Comparison of ENCODE assay signal across 8 cellular contexts in the genomic region with DNA sequence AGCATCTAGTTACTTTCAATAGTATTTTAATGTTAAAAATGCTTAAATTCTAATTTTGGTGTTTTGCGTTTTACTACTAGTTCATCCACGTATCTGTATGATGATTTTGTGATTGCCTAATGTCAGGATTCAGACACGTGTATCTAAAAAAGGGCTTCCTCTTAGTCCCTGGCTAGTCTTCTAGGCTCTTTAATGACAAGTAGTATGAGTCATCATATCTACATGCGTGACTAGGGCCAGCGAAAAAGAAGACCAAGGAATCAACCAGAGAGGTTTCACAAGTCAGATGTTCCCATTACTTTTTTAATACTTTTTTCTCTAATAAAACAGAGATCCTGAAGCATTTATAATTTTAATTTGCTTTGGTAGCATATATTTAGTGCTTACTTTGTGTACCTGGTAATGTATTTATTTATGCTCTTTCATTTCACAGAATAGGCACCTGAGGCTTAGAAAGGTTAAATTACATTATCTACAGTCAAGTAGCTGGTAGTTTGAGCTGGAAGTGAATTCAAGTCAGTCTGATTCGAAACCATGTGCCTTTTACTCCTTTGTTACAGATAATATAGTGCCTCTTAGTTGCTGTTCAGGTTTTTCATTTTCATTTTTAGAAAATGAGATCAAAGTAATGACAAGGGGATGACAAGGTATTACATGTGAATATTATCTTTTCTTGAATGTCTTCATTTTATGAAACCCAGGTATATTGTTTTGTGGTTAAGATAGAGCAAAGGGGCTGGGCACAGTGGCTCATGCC.
DNase-seq lines count a peak whose midpoint lies in the region; ATAC-seq lines count a peak whose summit lies in the region.

No MANE protein-coding gene starts in this region.

- CTCF ChIA-PET in activated naive CD4-positive, alpha-beta T cell treated with anti-CD3 and anti-CD28 coated beads, Interleukin-2, amount 10 ng/mL, durations not matched to agents 7 days and 5 days (lab: Charles Lee), result no interaction called here

- no peak overlapping the region for H3K27ac Mint-ChIP-seq in activated naive CD4-positive, alpha-beta T cell treated with anti-CD3 and anti-CD28 coated beads, Interleukin-2, amount 10 ng/mL, durations not matched to agents 7 days and 5 days

- H3K4me1 Mint-ChIP-seq in activated naive CD4-positive, alpha-beta T cell treated with anti-CD3 and anti-CD28 coated beads, Interleukin-2, amount 10 ng/mL, durations not matched to agents 7 days and 5 days, result no peaks in the 10 kb centered on the region
- H3K4me1 Mint-ChIP-seq in activated T-cell treated with anti-CD3 and anti-CD28 coated beads, Interleukin-2, amount 50 U/mL, for 4 hours (ENCODE audit: low read depth), result no peaks in the 10 kb centered on the region

- no peak overlapping the region for H3K4me3 Mint-ChIP-seq in activated naive CD4-positive, alpha-beta T cell treated with anti-CD3 and anti-CD28 coated beads, Interleukin-2, amount 10 ng/mL, durations not matched to agents 7 days and 5 days
- H3K4me3 Mint-ChIP-seq in activated T-cell treated with anti-CD3 and anti-CD28 coated beads, Interleukin-2, amount 50 U/mL, for 4 hours, result no peak overlapping the region

- ATAC-seq in GM21367 (IDR thresholded peaks at IDR 0.05; ENCODE audit: unreplicated experiment) (peak; percentile 76), HG03565 (IDR thresholded peaks at IDR 0.05; ENCODE audit: unreplicated experiment) (peak; percentile 87), GM21447 (IDR thresholded peaks at IDR 0.05; ENCODE audit: unreplicated experiment) (no peak)
- no peak for ATAC-seq in activated T-cell treated with anti-CD3 and anti-CD28 coated beads, Interleukin-2, amount 50 U/mL, for 4 hours

- no peaks in the 10 kb centered on the region for H3K36me3 Mint-ChIP-seq in activated naive CD4-positive, alpha-beta T cell treated with anti-CD3 and anti-CD28 coated beads, Interleukin-2, amount 10 ng/mL, durations not matched to agents 7 days and 5 days
- no peaks in the 10 kb centered on the region for H3K36me3 Mint-ChIP-seq in activated T-cell treated with anti-CD3 and anti-CD28 coated beads, Interleukin-2, amount 50 U/mL, for 4 hours (ENCODE audit: insufficient read depth)

- H3K27me3 Mint-ChIP-seq in activated naive CD4-positive, alpha-beta T cell treated with anti-CD3 and anti-CD28 coated beads, Interleukin-2, amount 10 ng/mL, durations not matched to agents 7 days and 5 days, result no peaks in the 10 kb centered on the region
- no peaks in the 10 kb centered on the region for H3K27me3 Mint-ChIP-seq in activated T-cell treated with anti-CD3 and anti-CD28 coated beads, Interleukin-2, amount 50 U/mL, for 4 hours (ENCODE audit: low read depth)

- DNase-seq in DMS153 treated with DMSO at 0.1 percent for 48 hours (lab: John Stamatoyannopoulos, UW; ENCODE audit: unreplicated experiment) (peak; percentile 20), astrocyte of the hippocampus (ENCODE audit: low read depth, low spot score) (peak; percentile 8), NCI-H226 (no peak)
- DNase-seq in activated naive CD4-positive, alpha-beta T cell treated with anti-CD3 and anti-CD28 coated beads, Interleukin-2, amount 10 ng/mL, durations not matched to agents 7 days and 5 days, result no peak
- DNase-seq in activated T-cell treated with anti-CD3 and anti-CD28 coated beads, Interleukin-2, amount 50 U/mL, for 4 hours, result no peak

- H3K9me3 Mint-ChIP-seq in activated naive CD4-positive, alpha-beta T cell treated with anti-CD3 and anti-CD28 coated beads, Interleukin-2, amount 10 ng/mL, durations not matched to agents 7 days and 5 days, result no peaks in the 10 kb centered on the region
- no peaks in the 10 kb centered on the region for H3K9me3 Mint-ChIP-seq in activated T-cell treated with anti-CD3 and anti-CD28 coated beads, Interleukin-2, amount 50 U/mL, for 4 hours

Comparison
In these comparisons a context has a peak if more than half of its experiments do, and no peak if none do; other contexts are left out.
1. DNase-seq: peak in DMS153 treated with DMSO at 0.1 percent for 48 hours (single experiment) and astrocyte of the hippocampus (single experiment); none in activated naive CD4-positive, alpha-beta T cell treated with anti-CD3 and anti-CD28 coated beads, Interleukin-2, amount 10 ng/mL, durations not matched to agents 7 days and 5 days (single experiment), activated T-cell treated with anti-CD3 and anti-CD28 coated beads, Interleukin-2, amount 50 U/mL, for 4 hours (single experiment) and NCI-H226 (single experiment).
2. ATAC-seq: peak in GM21367 (single experiment) and HG03565 (single experiment); none in activated T-cell treated with anti-CD3 and anti-CD28 coated beads, Interleukin-2, amount 50 U/mL, for 4 hours (0 of 2) and GM21447 (single experiment).